In the genomic region with DNA sequence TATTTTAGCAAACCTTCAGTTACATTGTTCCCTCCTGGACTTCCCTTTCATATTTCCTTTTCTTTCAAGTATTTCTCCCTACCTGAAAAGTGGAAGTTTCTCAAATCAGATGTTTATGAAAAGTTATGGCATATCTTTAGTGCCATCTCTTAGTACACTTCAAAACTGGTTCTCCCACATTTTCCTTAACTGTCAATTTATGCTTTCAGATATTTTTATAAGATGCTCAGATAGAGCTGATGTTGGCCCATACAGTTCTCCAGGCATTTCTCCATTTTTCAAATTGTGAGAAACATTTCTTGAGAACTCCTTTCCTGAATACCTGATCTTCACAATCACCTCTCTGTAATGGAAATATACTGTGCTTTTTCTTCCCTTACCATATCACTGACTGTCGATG, we compare ENCODE assay signal across 19 cellular contexts. TPM values are rescaled to one million over a fixed set of nuclear protein-coding genes. Genes with fewer than 3 reads are reported as not detected.
DNase-seq lines count a peak whose midpoint lies in the region; ATAC-seq and TF ChIP-seq lines count a peak whose summit lies in the region.
"Had no signal": no experiment of that assay in that cellular context is flagged by ENCODE, and none has a peak within 500 bp of the region (broad histone marks: within the 10 kb centered on the region; RNA-seq: fewer than 3 reads in every experiment).

No MANE protein-coding gene starts in this region.

- H3K36me3 ChIP-seq in brain microvascular endothelial cell (replicated peaks): no peaks in the 10 kb centered on the region
- H3K36me3 ChIP-seq: colonic mucosa, HAP-1, right atrium auricular region, thoracic aorta had no signal

- H3K36me3 Mint-ChIP-seq in activated naive CD4-positive, alpha-beta T cell treated with anti-CD3 and anti-CD28 coated beads, Interleukin-2, amount 50 U/mL, for 72 hours: peaks cover 0 to 5% of the 10 kb centered on the region in 2 donors
- H3K36me3 Mint-ChIP-seq in stimulated activated effector memory CD8-positive, alpha-beta T cell treated with anti-CD3 and anti-CD28 coated beads, Interleukin-12 subunit alpha, Interleukin-12 subunit beta, amount 100 ng/mL, for 72 hours: no peaks in the 10 kb centered on the region
- H3K36me3 Mint-ChIP-seq: CD4-positive, CD25-positive, alpha-beta regulatory T cell had no signal

- peak; percentile 10 to 33 for ATAC-seq in activated naive CD4-positive, alpha-beta T cell treated with anti-CD3 and anti-CD28 coated beads, Interleukin-2, amount 50 U/mL, for 72 hours
- ATAC-seq in HG02588 (IDR thresholded peaks at IDR 0.05; ENCODE audit: unreplicated experiment) (peak; percentile 12), HG03439 (IDR thresholded peaks at IDR 0.05; ENCODE audit: unreplicated experiment) (peak; percentile 19)
- ATAC-seq in stimulated activated effector memory CD8-positive, alpha-beta T cell treated with anti-CD3 and anti-CD28 coated beads, Interleukin-12 subunit alpha, Interleukin-12 subunit beta, amount 100 ng/mL, for 72 hours: peak; percentile 5

- H3K27me3 ChIP-seq in brain microvascular endothelial cell (replicated peaks): no peaks in the 10 kb centered on the region
- H3K27me3 ChIP-seq: colonic mucosa, right atrium auricular region had no signal

- no peak overlapping the region for H3K4me3 ChIP-seq in brain microvascular endothelial cell (ENCODE audit: low read depth, low read length)
- H3K4me3 ChIP-seq: colonic mucosa, HAP-1, lung, right atrium auricular region, thoracic aorta had no signal

- TF ChIP-seq CTCF in brain microvascular endothelial cell (IDR thresholded peaks at IDR 0.05; ENCODE audit: low read depth, low read length, missing control alignments): no peak

- H3K9me3 Mint-ChIP-seq in activated naive CD4-positive, alpha-beta T cell treated with anti-CD3 and anti-CD28 coated beads, Interleukin-2, amount 50 U/mL, for 72 hours: no peaks in the 10 kb centered on the region
- no peaks in the 10 kb centered on the region for H3K9me3 Mint-ChIP-seq in stimulated activated effector memory CD8-positive, alpha-beta T cell treated with anti-CD3 and anti-CD28 coated beads, Interleukin-12 subunit alpha, Interleukin-12 subunit beta, amount 100 ng/mL, for 72 hours
- H3K9me3 Mint-ChIP-seq: CD4-positive, CD25-positive, alpha-beta regulatory T cell had no signal

- no peak overlapping the region for H3K27ac Mint-ChIP-seq in activated naive CD4-positive, alpha-beta T cell treated with anti-CD3 and anti-CD28 coated beads, Interleukin-2, amount 50 U/mL, for 72 hours
- H3K27ac Mint-ChIP-seq in stimulated activated effector memory CD8-positive, alpha-beta T cell treated with anti-CD3 and anti-CD28 coated beads, Interleukin-12 subunit alpha, Interleukin-12 subunit beta, amount 100 ng/mL, for 72 hours: no peak overlapping the region
- H3K27ac Mint-ChIP-seq: CD4-positive, CD25-positive, alpha-beta regulatory T cell; nephron had no signal

- H3K4me3 Mint-ChIP-seq in stimulated activated effector memory CD8-positive, alpha-beta T cell treated with anti-CD3 and anti-CD28 coated beads, Interleukin-12 subunit alpha, Interleukin-12 subunit beta, amount 100 ng/mL, for 72 hours: peak overlapping the region; percentile 2
- H3K4me3 Mint-ChIP-seq: CD4-positive, CD25-positive, alpha-beta regulatory T cell; nephron had no signal

- H3K27ac ChIP-seq in brain microvascular endothelial cell: no peak overlapping the region
- H3K27ac ChIP-seq: colonic mucosa, epithelial cell of prostate, right atrium auricular region, thoracic aorta had no signal

- no peak for DNase-seq in activated naive CD4-positive, alpha-beta T cell treated with anti-CD3 and anti-CD28 coated beads, Interleukin-2, amount 50 U/mL, for 72 hours (ENCODE audit: low spot score in 2 of 2)
- no peak for DNase-seq in activated naive CD4-positive, alpha-beta T cell (lab: John Stamatoyannopoulos, UW)
- no peak for DNase-seq in stimulated activated effector memory CD8-positive, alpha-beta T cell treated with anti-CD3 and anti-CD28 coated beads, Interleukin-12 subunit alpha, Interleukin-12 subunit beta, amount 100 ng/mL, for 72 hours (ENCODE audit: low spot score in 2 of 2)
- DNase-seq in NCI-H1930 (lab: John Stamatoyannopoulos, UW): no peak
- no peak for DNase-seq in brain microvascular endothelial cell
- DNase-seq in cerebellar cortex (ENCODE audit: low spot score): no peak
- DNase-seq: activated T-cell treated with anti-CD3 and anti-CD28 coated beads, Interleukin-2, amount 50 U/mL, for 1 hour; aorta; colonic mucosa; SHP77 had no signal

- H3K4me1 Mint-ChIP-seq in stimulated activated effector memory CD8-positive, alpha-beta T cell treated with anti-CD3 and anti-CD28 coated beads, Interleukin-12 subunit alpha, Interleukin-12 subunit beta, amount 100 ng/mL, for 72 hours: peaks cover 17% of the 10 kb centered on the region
- H3K4me1 Mint-ChIP-seq: nephron had no signal

- in situ Hi-C loops in brain microvascular endothelial cell (cut with HindIII; ENCODE audit: low pct_ligation_motif_present, low sequenced_read_pairs): no loop called here

RNA-seq across cellular contexts. Expression of a gene that starts 32.5 kb away (rescaled TPM):
- 10 to 100 TPM; 15.0 to 19.2 TPM for total RNA-seq in activated naive CD4-positive, alpha-beta T cell treated with anti-CD3 and anti-CD28 coated beads, Interleukin-2, amount 50 U/mL, for 72 hours

RNA-seq across cellular contexts. Expression of a gene that starts 53.8 kb away (rescaled TPM):
- total RNA-seq in activated naive CD4-positive, alpha-beta T cell treated with anti-CD3 and anti-CD28 coated beads, Interleukin-2, amount 50 U/mL, for 72 hours: 1 to 10 TPM; 1.6 to 2.6 TPM
